Comparison of ENCODE assay signal across 10 cellular contexts in the genomic region with DNA sequence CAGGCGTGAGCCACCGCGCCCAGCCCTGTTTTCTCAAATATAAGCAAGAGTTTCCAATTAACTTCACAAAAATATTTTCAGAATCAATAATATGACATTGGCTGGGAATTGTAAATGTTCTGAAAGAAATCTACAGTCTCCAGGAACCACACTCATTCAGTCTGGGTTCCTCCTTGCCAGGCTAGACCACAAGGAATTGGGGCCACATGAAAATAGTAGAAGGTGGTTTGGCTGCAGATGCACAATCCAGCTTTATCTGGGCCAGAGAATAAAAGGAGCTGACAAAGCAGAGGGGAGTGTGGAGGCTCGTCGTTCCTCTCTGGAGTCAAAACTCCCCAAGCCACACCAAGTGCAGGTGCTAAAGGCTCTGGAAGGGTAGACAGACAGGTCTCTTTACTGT.
"Had no signal": no experiment of that assay in that cellular context is flagged by ENCODE, and none has a peak within 500 bp of the region (broad histone marks: within the 10 kb centered on the region; RNA-seq: fewer than 3 reads in every experiment).

No MANE protein-coding gene starts in this region.

- FAIRE-seq: HepG2, K562 had no signal

- H3K36me3 ChIP-seq: HAP-1 had no signal

- H3K4me3 ChIP-seq: GM23248, HAP-1, K562 had no signal

- H3K9ac ChIP-seq: GM23248 had no signal

- H3K4me3 Mint-ChIP-seq: HFFc6 had no signal

- H2AFZ ChIP-seq: GM23248 had no signal

- H3K9me3 Mint-ChIP-seq: HFFc6 had no signal

- ATAC-seq: HCT116, HepG2, K562 had no signal

- H3K4me1 ChIP-seq: HAP-1 had no signal

- H3K27ac Mint-ChIP-seq: HFFc6 had no signal

- DNase-seq: GM23248, GOT3, H7, HFFc6, IMR-90 had no signal

- H3K9me3 ChIP-seq: HAP-1 had no signal

- H3K27ac ChIP-seq: GM23248, HL-60 had no signal
